In genomic region chr1:116738673-116739370, GRCh38 we compare ENCODE assay signal across 8 cellular contexts. TPM values are rescaled to one million over a fixed set of nuclear protein-coding genes. Genes with fewer than 3 reads are reported as not detected.
DNase-seq lines count a peak whose midpoint lies in the region; ATAC-seq lines count a peak whose summit lies in the region.

No MANE protein-coding gene starts in this region.

- POLR2A ChIA-PET in activated CD4-positive, alpha-beta memory T cell treated with anti-CD3 and anti-CD28 coated beads, Interleukin-2, amount 10 ng/mL, durations not matched to agents 7 days and 5 days (lab: Charles Lee): interaction anchor here (0.6 to 7.4 kb wide), 20 partner anchors 10 to 323 kb away, joined by 3 to 283 read pairs (median 8); partner anchors contain the start of genes CD2 and TTF2

- CTCF ChIA-PET in activated CD4-positive, alpha-beta memory T cell treated with anti-CD3 and anti-CD28 coated beads, Interleukin-2, amount 10 ng/mL, durations not matched to agents 7 days and 5 days (lab: Charles Lee): interaction anchor here (0.6 to 5.1 kb wide), 25 partner anchors 14 to 350 kb away, joined by 3 to 134 read pairs (median 11); partner anchors contain the start of genes CD2 and TTF2

- no peak overlapping the region for H3K4me3 ChIP-seq in skin epidermis

- H3K4me1 Mint-ChIP-seq in activated CD4-positive, alpha-beta memory T cell treated with anti-CD3 and anti-CD28 coated beads, Interleukin-2, amount 10 ng/mL, durations not matched to agents 7 days and 5 days: peaks cover 57% of the 10 kb centered on the region

- H3K27me3 Mint-ChIP-seq in activated CD4-positive, alpha-beta memory T cell treated with anti-CD3 and anti-CD28 coated beads, Interleukin-2, amount 10 ng/mL, durations not matched to agents 7 days and 5 days: no peaks in the 10 kb centered on the region

- H3K9me3 Mint-ChIP-seq in activated CD4-positive, alpha-beta memory T cell treated with anti-CD3 and anti-CD28 coated beads, Interleukin-2, amount 10 ng/mL, durations not matched to agents 7 days and 5 days: peaks cover 14% of the 10 kb centered on the region

- H3K4me3 Mint-ChIP-seq in activated CD4-positive, alpha-beta memory T cell treated with anti-CD3 and anti-CD28 coated beads, Interleukin-2, amount 10 ng/mL, durations not matched to agents 7 days and 5 days: peak overlapping the region; percentile 68

- peak; percentile 68 for DNase-seq in activated CD4-positive, alpha-beta memory T cell treated with anti-CD3 and anti-CD28 coated beads, Interleukin-2, amount 10 ng/mL, durations not matched to agents 7 days and 5 days
- DNase-seq in NCI-H2171 treated with DMSO at 0.1 percent for 48 hours (lab: John Stamatoyannopoulos, UW): no peak
- no peak for DNase-seq in NAMALWA (ENCODE audit: low spot score)
- DNase-seq in KG1 (lab: John Stamatoyannopoulos, UW): no peak
- no peak for DNase-seq in MV-4-11 (lab: John Stamatoyannopoulos, UW)

- peak overlapping the region; percentile 99 for H3K27ac Mint-ChIP-seq in activated CD4-positive, alpha-beta memory T cell treated with anti-CD3 and anti-CD28 coated beads, Interleukin-2, amount 10 ng/mL, durations not matched to agents 7 days and 5 days

- ATAC-seq in GM18508 (IDR thresholded peaks at IDR 0.05; ENCODE audit: insufficient read depth, unreplicated experiment): peak; percentile 61
- ATAC-seq in HG02870 (IDR thresholded peaks at IDR 0.05; ENCODE audit: unreplicated experiment): peak; percentile 65

- peaks cover 31% of the 10 kb centered on the region for H3K36me3 Mint-ChIP-seq in activated CD4-positive, alpha-beta memory T cell treated with anti-CD3 and anti-CD28 coated beads, Interleukin-2, amount 10 ng/mL, durations not matched to agents 7 days and 5 days (ENCODE audit: low read depth)

- peak overlapping the region in 17 of 21 experiments; percentile 30 to 89 (median 72) for H3K27ac ChIP-seq in skin epidermis

RNA-seq across cellular contexts. Expression of gene CD2, which starts 15.4 kb away (rescaled TPM):
- 100 to 1,000 TPM; 329 to 340 TPM for total RNA-seq in activated CD4-positive, alpha-beta memory T cell treated with anti-CD3 and anti-CD28 coated beads, Interleukin-2, amount 10 ng/mL, durations not matched to agents 7 days and 5 days
